Comparison of ENCODE assay signal across 18 cellular contexts in genomic region chr6:157169186-157169585, GRCh38.
"Had no signal": no experiment of that assay in that cellular context is flagged by ENCODE, and none has a peak within 500 bp of the region (broad histone marks: within the 10 kb centered on the region; RNA-seq: fewer than 3 reads in every experiment).

No MANE protein-coding gene starts in this region.

- H3K36me3 ChIP-seq: breast epithelium, neural progenitor cell, prostate gland had no signal

- H3K4me2 ChIP-seq: hepatocyte, neural progenitor cell had no signal

- H3K9me3 ChIP-seq: breast epithelium, prostate gland, right lobe of liver, SJSA1, spleen, thyroid gland had no signal

- ATAC-seq: activated CD4-positive, alpha-beta T cell treated with anti-CD3 and anti-CD28 coated beads for 36 hours; esophagus mucosa; right lobe of liver had no signal

- DNase-seq: activated CD4-positive, alpha-beta T cell treated with anti-CD3 and anti-CD28 coated beads for 36 hours; activated CD4-positive, alpha-beta T cell treated with anti-CD3 and anti-CD28 coated beads, Interleukin-2, amount 50 U/mL, for 48 hours; activated naive CD4-positive, alpha-beta T cell treated with Interleukin-2 at 50 U/mL for 16 hours; activated naive CD8-positive, alpha-beta T cell treated with anti-CD3 and anti-CD28 coated beads, Interleukin-2, amount 10 ng/mL, durations not matched to agents 7 days and 5 days; amygdala; effector CD4-positive, alpha-beta T cell; right lobe of liver; spleen; stimulated activated naive CD4-positive, alpha-beta T cell; thyroid gland; WERI-Rb-1 had no signal

- H2AFZ ChIP-seq: hepatocyte, neural progenitor cell had no signal

- H3K4me1 ChIP-seq: breast epithelium, prostate gland, right lobe of liver, SJSA1, spleen had no signal

- H3K9ac ChIP-seq: neural progenitor cell had no signal

- H3K27me3 ChIP-seq: breast epithelium, hepatocyte, neural progenitor cell, right lobe of liver, SJSA1, spleen, thyroid gland had no signal

- H3K27ac ChIP-seq: breast epithelium, hepatocyte, neural progenitor cell, prostate gland, right lobe of liver, SJSA1, spleen, thyroid gland, WERI-Rb-1 had no signal

- H3K4me3 ChIP-seq: breast epithelium, hepatocyte, lung, neural progenitor cell, prostate gland, right lobe of liver, SJSA1, spleen, thyroid gland had no signal

- H3K79me2 ChIP-seq: hepatocyte had no signal
